ENCODE assay signal across 23 cellular contexts in genomic region chr1:226994357-226995063, GRCh38. TPM values are rescaled to one million over a fixed set of nuclear protein-coding genes. Genes with fewer than 3 reads are reported as not detected.
A peak's percentile ranks its signal among the peaks of the same experiment; 100 is the strongest.
DNase-seq lines count a peak whose midpoint lies in the region; ATAC-seq and TF ChIP-seq lines count a peak whose summit lies in the region.
"Had no signal": no experiment of that assay in that cellular context is flagged by ENCODE, and none has a peak within 500 bp of the region (broad histone marks: within the 10 kb centered on the region; RNA-seq: fewer than 3 reads in every experiment).

No MANE protein-coding gene starts in this region.

- H2AFZ ChIP-seq in neuronal stem cell (ENCODE audit: low read length) = no peak overlapping the region

- H3K18ac ChIP-seq in neuronal stem cell (ENCODE audit: low read length) = peak overlapping the region; percentile 96

- no CpG with 5 or more reads among the region's 17 CpGs for WGBS in neuronal stem cell (ENCODE audit: extremely low coverage in 2 of 2, insufficient read length in 2 of 2, insufficient replicate concordance in 1 of 2), 2 donors

- H3K14ac ChIP-seq in neuronal stem cell (ENCODE audit: low read length) = peak overlapping the region; percentile 84

- H3K36me3 ChIP-seq in cardiac muscle cell (no peaks in the 10 kb centered on the region), right atrium auricular region (no peaks in the 10 kb centered on the region), neuronal stem cell (replicated peaks in 1 of 2; ENCODE audit: control insufficient read depth in 2 of 2, insufficient read depth in 2 of 2, low read length in 2 of 2) (peaks cover 0 to 16% of the 10 kb centered on the region in 2 donors), upper lobe of right lung (peaks cover 16% of the 10 kb centered on the region)
- H3K36me3 ChIP-seq: gastrocnemius medialis, transverse colon had no signal

- no peak overlapping the region for H3K4me3 ChIP-seq in cardiac muscle cell
- no peak overlapping the region for H3K4me3 ChIP-seq in right atrium auricular region
- no peak overlapping the region for H3K4me3 ChIP-seq in neuronal stem cell (ENCODE audit: low read length in 2 of 2)
- H3K4me3 ChIP-seq in upper lobe of right lung = no peak overlapping the region
- H3K4me3 ChIP-seq: gastrocnemius medialis, left lung, transverse colon had no signal

- peak overlapping the region; percentile 85 for H2BK15ac ChIP-seq in neuronal stem cell (ENCODE audit: low read length)

- H3K79me1 ChIP-seq in neuronal stem cell (ENCODE audit: low read depth, low read length) = no peaks in the 10 kb centered on the region

- peak overlapping the region; percentile 23 for H3K4ac ChIP-seq in neuronal stem cell (ENCODE audit: low read length)

- no peak for DNase-seq in cardiac muscle cell (ENCODE audit: low read depth in 1 of 2, low spot score in 1 of 2)
- no peak for DNase-seq in left ventricle myocardium superior
- DNase-seq in right atrium auricular region (ENCODE audit: low spot score) = no peak
- peak; percentile 20 for DNase-seq in neuronal stem cell (ENCODE audit: low spot score)
- DNase-seq in upper lobe of right lung = no peak
- no peak for DNase-seq in stimulated activated CD4-positive, alpha-beta T cell treated with anti-CD3 and anti-CD28 coated beads, Interleukin-12 subunit alpha, Interleukin-12 subunit beta, amount 100 ng/mL, for 4 hours
- DNase-seq: activated B cell treated with CpG ODN at 0.5 μM for 24 hours; activated CD8-positive, alpha-beta T cell treated with anti-CD3 and anti-CD28 coated beads for 36 hours; activated naive CD4-positive, alpha-beta T cell treated with Interleukin-2 at 50 U/mL for 16 hours; activated T-cell treated with anti-CD3 and anti-CD28 coated beads, Interleukin-2, amount 50 U/mL, for 1 hour; amniotic stem cell; central memory CD4-positive, alpha-beta T cell; gastrocnemius medialis; IMR-90; left lung; NCI-H1417; NCI-H2107; stimulated activated CD4-positive, alpha-beta T cell treated with anti-CD3 and anti-CD28 coated beads, Interleukin-1b, Interleukin-23, amount 100 ng/mL, for 48 hours; stimulated activated naive CD4-positive, alpha-beta T cell; transverse colon had no signal

- no peak overlapping the region for H3K9ac ChIP-seq in neuronal stem cell (ENCODE audit: low read depth, low read length, poor library complexity)
- H3K9ac ChIP-seq: SK-N-SH had no signal

- intact Hi-C loops in left ventricle myocardium superior (cut with micrococcal nuclease) = no loop called here
- intact Hi-C loops in upper lobe of right lung (cut with DNase I) = no loop called here

- peak overlapping the region; percentile 85 for H2BK5ac ChIP-seq in neuronal stem cell (ENCODE audit: low read length)

- H2BK12ac ChIP-seq in neuronal stem cell (ENCODE audit: low read length) = peak overlapping the region; percentile 41

- no peaks in the 10 kb centered on the region for H3K27me3 ChIP-seq in cardiac muscle cell
- no peaks in the 10 kb centered on the region for H3K27me3 ChIP-seq in right atrium auricular region
- no peaks in the 10 kb centered on the region for H3K27me3 ChIP-seq in neuronal stem cell (ENCODE audit: control insufficient read depth in 3 of 3, insufficient read depth in 3 of 3, low read depth in 1 of 3, low read length in 3 of 3)
- no peaks in the 10 kb centered on the region for H3K27me3 ChIP-seq in upper lobe of right lung
- H3K27me3 ChIP-seq: gastrocnemius medialis, left lung, transverse colon had no signal

- ATAC-seq in left ventricle myocardium superior (no peak), upper lobe of right lung (peak; percentile 13), GM19035 (IDR thresholded peaks at IDR 0.05; ENCODE audit: unreplicated experiment) (no peak), HG02852 (IDR thresholded peaks at IDR 0.05; ENCODE audit: unreplicated experiment) (no peak)
- ATAC-seq: activated CD8-positive, alpha-beta T cell treated with anti-CD3 and anti-CD28 coated beads for 36 hours had no signal

- H4K91ac ChIP-seq in neuronal stem cell (ENCODE audit: low read depth, low read length, poor library complexity) = peak overlapping the region; percentile 43

- no peak overlapping the region for H3K23ac ChIP-seq in neuronal stem cell (ENCODE audit: low read depth, low read length, poor library complexity)

- TF ChIP-seq CTCF in cardiac muscle cell (IDR thresholded peaks at IDR 0.05; ENCODE audit: low read depth, low read length) (no peak), right atrium auricular region (IDR thresholded peaks at IDR 0.05) (no peak), upper lobe of right lung (IDR thresholded peaks at IDR 0.05) (no peak)

- peaks cover 54% of the 10 kb centered on the region for H3K4me1 ChIP-seq in cardiac muscle cell (ENCODE audit: low read depth)
- peaks cover 0 to 37% of the 10 kb centered on the region in 2 donors for H3K4me1 ChIP-seq in right atrium auricular region
- H3K4me1 ChIP-seq in neuronal stem cell (ENCODE audit: control insufficient read depth in 2 of 2, insufficient read depth in 1 of 2, low read depth in 1 of 2, low read length in 2 of 2) = peaks cover 15 to 21% of the 10 kb centered on the region in 2 donors
- H3K4me1 ChIP-seq in upper lobe of right lung = peaks cover 12% of the 10 kb centered on the region

- peak overlapping the region; percentile 14 for H3K4me2 ChIP-seq in neuronal stem cell (ENCODE audit: insufficient read depth, low read length, poor library complexity, severe bottlenecking)
- H3K4me2 ChIP-seq: SK-N-SH had no signal

- H2AK5ac ChIP-seq in neuronal stem cell (ENCODE audit: low read depth, low read length) = peak overlapping the region; percentile 4

- H4K8ac ChIP-seq in neuronal stem cell (ENCODE audit: low read depth, low read length) = no peak overlapping the region

- H3K9me3 ChIP-seq in cardiac muscle cell (ENCODE audit: low read depth) (no peaks in the 10 kb centered on the region), right atrium auricular region (no peaks in the 10 kb centered on the region), neuronal stem cell (replicated peaks in 1 of 2; ENCODE audit: control insufficient read depth in 2 of 2, insufficient read depth in 1 of 2, low read depth in 1 of 2, low read length in 2 of 2) (no peaks in the 10 kb centered on the region), upper lobe of right lung (no peaks in the 10 kb centered on the region)
- H3K9me3 ChIP-seq: gastrocnemius medialis, left lung, SK-N-SH, transverse colon had no signal

- H2BK120ac ChIP-seq in neuronal stem cell (ENCODE audit: low read depth, low read length) = peak overlapping the region; percentile 74

- H3K27ac ChIP-seq in cardiac muscle cell = peak overlapping the region; percentile 83
- H3K27ac ChIP-seq in right atrium auricular region = peak overlapping the region; percentile 60 to 70
- H3K27ac ChIP-seq in neuronal stem cell (replicated peaks; ENCODE audit: low read length) = peak overlapping the region; percentile 85
- no peak overlapping the region for H3K27ac ChIP-seq in upper lobe of right lung
- H3K27ac ChIP-seq: left lung, transverse colon had no signal

RNA-seq across cellular contexts. Expression of gene COQ8A, which starts 54.4 kb away (rescaled TPM):
- 34.7 and 59.7 TPM in 2 replicates for total RNA-seq in cardiac muscle cell
- polyA plus RNA-seq in cardiac muscle cell = 45.1 and 71.5 TPM in 2 replicates
- 438 TPM for total RNA-seq in left ventricle myocardium superior
- 100 to 1,000 TPM; 158 to 253 TPM for total RNA-seq in right atrium auricular region
- polyA plus RNA-seq in neuronal stem cell (2013, experiment 1 of 2) = 9.2 TPM
- polyA plus RNA-seq in neuronal stem cell (2013, experiment 2 of 2) = 8.8 TPM
- total RNA-seq in upper lobe of right lung = 30.6 TPM
